ENCODE assay signal across 1 cellular context in genomic region chr6:4134841-4135664, GRCh38.
A peak's percentile ranks its signal among the peaks of the same experiment; 100 is the strongest.
TF ChIP-seq lines count a peak whose summit lies in the region.

ECI2 (minus strand) TSS chr6:4135575; CDS start chr6:4135560, 15 bp downstream.

TF ChIP-seq in K562, 482 proteins besides CTCF, POLR2A, EP300 and RAD21 (continued from another document and continues in another):
- TF ChIP-seq GTF2F1 (IDR thresholded peaks at IDR 0.05; ENCODE audit: low read depth, low read length): peak; percentile 25; the same call in 1 of the 2 replicates
- TF ChIP-seq SRSF7 (optimal IDR thresholded peaks at IDR 0.05; ENCODE audit: low read depth, low read length): no peak
- no peak for TF ChIP-seq CHAMP1 (IDR thresholded peaks at IDR 0.05)
- no peak for TF ChIP-seq GABPB2 (CRISPR knock-in tag; conservative IDR thresholded peaks at IDR 0.05)
- TF ChIP-seq MCM7 (IDR thresholded peaks at IDR 0.05): no peak
- no peak; the same call in 1 of the 2 replicates for TF ChIP-seq CBX1 (IDR thresholded peaks at IDR 0.05; ENCODE audit: low read depth)
- peak; percentile 91 for TF ChIP-seq MTA3 (IDR thresholded peaks at IDR 0.05; ENCODE audit: borderline replicate concordance)
- TF ChIP-seq ETV1 (tag; conservative IDR thresholded peaks at IDR 0.05; ENCODE audit: low read depth): peak; percentile 43; the same call in 1 of the 2 replicates
- no peak for TF ChIP-seq CHD4 (IDR thresholded peaks at IDR 0.05; ENCODE audit: insufficient read depth, insufficient replicate concordance, low read depth, low read length, poor library complexity, severe bottlenecking)
- no peak for TF ChIP-seq DIDO1 (tag; IDR thresholded peaks at IDR 0.05; ENCODE audit: low read depth)
- TF ChIP-seq PHB (CRISPR knock-in tag; IDR thresholded peaks at IDR 0.05): 0 out of 2 replicates have a peak, but pooled peaks have one; percentile 42
- TF ChIP-seq POLR2H (tag; IDR thresholded peaks at IDR 0.05; ENCODE audit: low read depth): no peak; the same call in 1 of the 2 replicates
- TF ChIP-seq EP400 (IDR thresholded peaks at IDR 0.05): peak; percentile 82
- peak; percentile 53 for TF ChIP-seq MYBL2 (IDR thresholded peaks at IDR 0.05; ENCODE audit: low read depth)
- TF ChIP-seq MYBL2 (CRISPR knock-in tag; IDR thresholded peaks at IDR 0.05; ENCODE audit: borderline replicate concordance): no peak
- TF ChIP-seq SMARCA5 (IDR thresholded peaks at IDR 0.05): 0 out of 2 replicates have a peak, but pooled peaks have one; percentile 11
- no peak for TF ChIP-seq HMG20B (CRISPR knock-in tag; IDR thresholded peaks at IDR 0.05)
- peak; percentile 47 for TF ChIP-seq BHLHE40 (IDR thresholded peaks at IDR 0.05; ENCODE audit: low read length)
- TF ChIP-seq ATF1 (CRISPR knock-in tag; IDR thresholded peaks at IDR 0.05): no peak
- TF ChIP-seq ATF1 (tag; IDR thresholded peaks at IDR 0.05): peak; percentile 84
- no peak for TF ChIP-seq PRMT5 (CRISPR knock-in tag; IDR thresholded peaks at IDR 0.05)
- TF ChIP-seq HNRNPLL (IDR thresholded peaks at IDR 0.05; ENCODE audit: low read depth, low read length, poor library complexity, severe bottlenecking): peak; percentile 45
- TF ChIP-seq FOXO4 (CRISPR knock-in tag; IDR thresholded peaks at IDR 0.05): 0 out of 2 replicates have a peak, but pooled peaks have one; percentile 2
- no peak for TF ChIP-seq GTF2E2 (tag; IDR thresholded peaks at IDR 0.05)
- 0 out of 2 replicates have a peak, but pooled peaks have one; percentile 49 for TF ChIP-seq TCF3 (CRISPR knock-in tag; IDR thresholded peaks at IDR 0.05)
- no peak for TF ChIP-seq ZC3H8 (IDR thresholded peaks at IDR 0.05)
- TF ChIP-seq MECOM (CRISPR knock-in tag; IDR thresholded peaks at IDR 0.05): peak; percentile 35; the same call in 1 of the 2 replicates
- peak; percentile 95 for TF ChIP-seq ZFX (CRISPR knock-in tag; IDR thresholded peaks at IDR 0.05)
- peak; percentile 22 for TF ChIP-seq PRDM10 (IDR thresholded peaks at IDR 0.05; ENCODE audit: partially characterized antibody)
- 0 out of 2 replicates have a peak, but pooled peaks have one; percentile 41 for TF ChIP-seq CREB3 (tag; conservative IDR thresholded peaks at IDR 0.05; ENCODE audit: low read depth)
- TF ChIP-seq ZNF644 (tag; IDR thresholded peaks at IDR 0.05; ENCODE audit: low read depth): no peak; the same call in 1 of the 2 replicates
- TF ChIP-seq NKRF (IDR thresholded peaks at IDR 0.05; ENCODE audit: borderline replicate concordance): peak; percentile 79; the same call in 1 of the 2 replicates
- TF ChIP-seq ZNF518B (CRISPR knock-in tag; IDR thresholded peaks at IDR 0.05): no peak
- TF ChIP-seq FOSL1 (tag; conservative IDR thresholded peaks at IDR 0.05): peak; percentile 27; the same call in 1 of the 2 replicates
- TF ChIP-seq ZNF780A (CRISPR knock-in tag; IDR thresholded peaks at IDR 0.05): no peak
- TF ChIP-seq HMGN3 (IDR thresholded peaks at IDR 0.05; ENCODE audit: borderline replicate concordance, extremely low read depth, insufficient read length, low read depth, low read length): peak; percentile 86
- TF ChIP-seq NFE2 (IDR thresholded peaks at IDR 0.05; ENCODE audit: low read depth): no peak
- TF ChIP-seq CBFB (CRISPR knock-in tag; IDR thresholded peaks at IDR 0.05): peak; percentile 71; the same call in 1 of the 2 replicates
- peak; percentile 75 for TF ChIP-seq POLR2AphosphoS5 (IDR thresholded peaks at IDR 0.05; ENCODE audit: control insufficient read depth, insufficient read depth, low read depth, low read length)
- TF ChIP-seq ARNT (IDR thresholded peaks at IDR 0.05): no peak
- TF ChIP-seq ATF7 (IDR thresholded peaks at IDR 0.05): peak; percentile 80
- no peak for TF ChIP-seq MAFF (IDR thresholded peaks at IDR 0.05; ENCODE audit: low read length)
- TF ChIP-seq ARID4B (CRISPR knock-in tag; IDR thresholded peaks at IDR 0.05): peak; percentile 86; the same call in 1 of the 2 replicates
- no peak for TF ChIP-seq KLF13 (tag; IDR thresholded peaks at IDR 0.05; ENCODE audit: borderline replicate concordance, low read depth)
- peak; percentile 76 for TF ChIP-seq MAX (CRISPR knock-in tag; IDR thresholded peaks at IDR 0.05)
- TF ChIP-seq BCOR (IDR thresholded peaks at IDR 0.05): peak; percentile 63; the same call in 1 of the 2 replicates
